8 cellular contexts compared by ENCODE assay signal in genomic region chr1:226882187-226882586, GRCh38. TPM values are rescaled to one million over a fixed set of nuclear protein-coding genes. Genes with fewer than 3 reads are reported as not detected.
DNase-seq lines count a peak whose midpoint lies in the region; TF ChIP-seq lines count a peak whose summit lies in the region.

No MANE protein-coding gene starts in this region.

- H3K4me1 ChIP-seq in CD8-positive, alpha-beta memory T cell (ENCODE audit: insufficient read depth, low read length), result peaks cover 42% of the 10 kb centered on the region
- H3K4me1 ChIP-seq in HEK293 (ENCODE audit: control insufficient read depth, insufficient read depth, low read length) (no peaks in the 10 kb centered on the region), mucosa of stomach (ENCODE audit: control insufficient read depth, insufficient read depth, low read length) (peaks cover 11% of the 10 kb centered on the region)

- intact Hi-C loops in activated T-helper 1 cell treated with anti-CD3 and anti-CD28 coated beads, Interleukin-12 subunit alpha, Interleukin-12 subunit beta, Interleukin-2, Interleukin-4 antibody, amounts not matched to agents 30 ng/mL and 10 ng/mL and 1 ng/mL, durations not matched to agents 14 hours and 24 hours and 36 hours (cut with micrococcal nuclease), result loop anchor here (1.0 to 5.0 kb wide), 8 partner anchors 12 to 475 kb away; partner anchors contain the start of genes COQ8A, ITPKB, PARP1 and PSEN2

- peaks cover 0 to 2% of the 10 kb centered on the region in 2 donors for H3K27me3 Mint-ChIP-seq in CD8-positive, alpha-beta memory T cell
- no peaks in the 10 kb centered on the region for H3K27me3 Mint-ChIP-seq in activated T-helper 1 cell treated with anti-CD3 and anti-CD28 coated beads, Interleukin-12 subunit alpha, Interleukin-12 subunit beta, Interleukin-2, Interleukin-4 antibody, amounts not matched to agents 30 ng/mL and 10 ng/mL and 1 ng/mL, durations not matched to agents 14 hours and 24 hours and 36 hours (ENCODE audit: insufficient read depth)
- H3K27me3 Mint-ChIP-seq in chondrocyte (ENCODE audit: low read depth), result no peaks in the 10 kb centered on the region

- DNase-seq in CD8-positive, alpha-beta memory T cell, result peak in 1 of 5 donors; percentile 23
- no peak for DNase-seq in activated T-helper 1 cell treated with anti-CD3 and anti-CD28 coated beads, Interleukin-12 subunit alpha, Interleukin-12 subunit beta, Interleukin-2, Interleukin-4 antibody, amounts not matched to agents 30 ng/mL and 10 ng/mL and 1 ng/mL, durations not matched to agents 14 hours and 24 hours and 36 hours (ENCODE audit: low spot score)
- DNase-seq in anterior cingulate cortex (lab: John Stamatoyannopoulos, UW) (no peak), chondrocyte (ENCODE audit: low spot score) (no peak), DMS53 (lab: John Stamatoyannopoulos, UW) (no peak), RWPE1 (ENCODE audit: low spot score) (no peak)

- H3K4me3 Mint-ChIP-seq in CD8-positive, alpha-beta memory T cell, result peak overlapping the region; percentile 69 to 84 (median 79)
- peak overlapping the region; percentile 48 for H3K4me3 Mint-ChIP-seq in activated T-helper 1 cell treated with anti-CD3 and anti-CD28 coated beads, Interleukin-12 subunit alpha, Interleukin-12 subunit beta, Interleukin-2, Interleukin-4 antibody, amounts not matched to agents 30 ng/mL and 10 ng/mL and 1 ng/mL, durations not matched to agents 14 hours and 24 hours and 36 hours
- no peak overlapping the region for H3K4me3 Mint-ChIP-seq in chondrocyte (ENCODE audit: unreplicated experiment)

- no peaks in the 10 kb centered on the region for H3K36me3 ChIP-seq in CD8-positive, alpha-beta memory T cell (ENCODE audit: insufficient read depth, low read length)
- peaks cover 20 to 94% of the 10 kb centered on the region in 2 experiments; a peak in 2 of 3 replicates for H3K36me3 ChIP-seq in HEK293 (ENCODE audit: control insufficient read depth in 2 of 2, insufficient read depth in 1 of 2, low read length in 2 of 2)
- peaks cover 6% of the 10 kb centered on the region for H3K36me3 ChIP-seq in mucosa of stomach (ENCODE audit: control insufficient read depth, insufficient read depth, low read length)

- H3K27me3 ChIP-seq in CD8-positive, alpha-beta memory T cell (ENCODE audit: insufficient read depth, low read length, poor library complexity, severe bottlenecking), result no peaks in the 10 kb centered on the region
- H3K27me3 ChIP-seq in mucosa of stomach (ENCODE audit: control insufficient read depth, insufficient read depth, low read length), result no peaks in the 10 kb centered on the region

- peak overlapping the region; percentile 53 for H3K4me3 ChIP-seq in CD8-positive, alpha-beta memory T cell (ENCODE audit: low read length)
- H3K4me3 ChIP-seq in HEK293 (ENCODE audit: low read depth, low read length) (no peak overlapping the region), mucosa of stomach (ENCODE audit: low read length) (no peak overlapping the region)

- CTCF ChIA-PET in CD8-positive, alpha-beta memory T cell (lab: Charles Lee), result interaction anchor here (1.4 to 1.7 kb wide), 4 partner anchors 56 to 256 kb away, joined by 3 to 7 read pairs (median 4); partner anchors contain the start of gene ITPKB
- CTCF ChIA-PET in HEK293 (lab: Yijun Ruan, JAX) (interaction anchor here (1.0 to 1.8 kb wide), 2 partner anchors 256 to 341 kb away, joined by 3 to 4 read pairs; no protein-coding TSS in a partner anchor), RWPE1 (lab: Yijun Ruan, JAX) (interaction anchor here (0.6 kb wide), 2 partner anchors 12 to 353 kb away, joined by 4 read pairs; no protein-coding TSS in a partner anchor)

- peak overlapping the region; percentile 55 for H3K9ac ChIP-seq in mucosa of stomach (ENCODE audit: low read length)

- peak overlapping the region; percentile 74 to 97 (median 90) for H3K27ac Mint-ChIP-seq in CD8-positive, alpha-beta memory T cell
- peak overlapping the region; percentile 87 for H3K27ac Mint-ChIP-seq in activated T-helper 1 cell treated with anti-CD3 and anti-CD28 coated beads, Interleukin-12 subunit alpha, Interleukin-12 subunit beta, Interleukin-2, Interleukin-4 antibody, amounts not matched to agents 30 ng/mL and 10 ng/mL and 1 ng/mL, durations not matched to agents 14 hours and 24 hours and 36 hours
- H3K27ac Mint-ChIP-seq in chondrocyte (ENCODE audit: unreplicated experiment), result no peak overlapping the region

- H3K36me3 Mint-ChIP-seq in CD8-positive, alpha-beta memory T cell, result peaks cover 11 to 24% (median 14%) of the 10 kb centered on the region in 3 donors
- peaks cover 14% of the 10 kb centered on the region for H3K36me3 Mint-ChIP-seq in activated T-helper 1 cell treated with anti-CD3 and anti-CD28 coated beads, Interleukin-12 subunit alpha, Interleukin-12 subunit beta, Interleukin-2, Interleukin-4 antibody, amounts not matched to agents 30 ng/mL and 10 ng/mL and 1 ng/mL, durations not matched to agents 14 hours and 24 hours and 36 hours (ENCODE audit: low read depth)
- H3K36me3 Mint-ChIP-seq in chondrocyte (ENCODE audit: low read depth), result peaks cover 23% of the 10 kb centered on the region

- no peaks in the 10 kb centered on the region for H3K9me3 Mint-ChIP-seq in CD8-positive, alpha-beta memory T cell
- no peaks in the 10 kb centered on the region for H3K9me3 Mint-ChIP-seq in activated T-helper 1 cell treated with anti-CD3 and anti-CD28 coated beads, Interleukin-12 subunit alpha, Interleukin-12 subunit beta, Interleukin-2, Interleukin-4 antibody, amounts not matched to agents 30 ng/mL and 10 ng/mL and 1 ng/mL, durations not matched to agents 14 hours and 24 hours and 36 hours
- no peaks in the 10 kb centered on the region for H3K9me3 Mint-ChIP-seq in chondrocyte (ENCODE audit: low read depth)

- H3K4me1 Mint-ChIP-seq in CD8-positive, alpha-beta memory T cell, result peaks cover 33 to 41% (median 38%) of the 10 kb centered on the region in 3 donors
- peaks cover 60% of the 10 kb centered on the region for H3K4me1 Mint-ChIP-seq in activated T-helper 1 cell treated with anti-CD3 and anti-CD28 coated beads, Interleukin-12 subunit alpha, Interleukin-12 subunit beta, Interleukin-2, Interleukin-4 antibody, amounts not matched to agents 30 ng/mL and 10 ng/mL and 1 ng/mL, durations not matched to agents 14 hours and 24 hours and 36 hours (ENCODE audit: low read depth)
- peaks cover 9% of the 10 kb centered on the region for H3K4me1 Mint-ChIP-seq in chondrocyte (ENCODE audit: low read depth)

- H3K9me3 ChIP-seq in CD8-positive, alpha-beta memory T cell (ENCODE audit: low read length), result no peaks in the 10 kb centered on the region
- H3K9me3 ChIP-seq in HEK293 (ENCODE audit: control insufficient read depth, insufficient read depth, low read depth, low read length), result no peaks in the 10 kb centered on the region
- no peaks in the 10 kb centered on the region for H3K9me3 ChIP-seq in mucosa of stomach (ENCODE audit: control insufficient read depth, low read length)

- TF ChIP-seq CTCF in HEK293 (tag by site-specific recombination; IDR thresholded peaks at IDR 0.05) (no peak), chondrocyte (IDR thresholded peaks at IDR 0.05) (no peak), RWPE1 (conservative IDR thresholded peaks at IDR 0.05; ENCODE audit: low read depth) (no peak)

- no peak overlapping the region for H3K27ac ChIP-seq in CD8-positive, alpha-beta memory T cell (ENCODE audit: low read depth, low read length)
- no peak overlapping the region for H3K27ac ChIP-seq in HEK293 (ENCODE audit: extremely low read depth, low read depth, low read length)
- H3K27ac ChIP-seq in RWPE1, result no peak overlapping the region

- POLR2A ChIA-PET in CD8-positive, alpha-beta memory T cell (lab: Charles Lee), result interaction anchor here (1.3 to 2.7 kb wide), 2 partner anchors 12 to 57 kb away, joined by 8 to 25 read pairs; partner anchors contain the start of gene COQ8A
- POLR2A ChIA-PET in HEK293 (lab: Yijun Ruan, JAX), result interaction anchor here (0.5 kb wide), 1 partner anchor 42 kb away, joined by 4 read pairs; no protein-coding TSS in a partner anchor
- POLR2A ChIA-PET in RWPE1 (lab: Yijun Ruan, JAX; ENCODE audit: low non-redundant PET), result no interaction called here

TF ChIP-seq in HEK293, 187 proteins besides CTCF, POLR2A, EP300 and RAD21:
- TF ChIP-seq ZBTB17 (tag by site-specific recombination; IDR thresholded peaks at IDR 0.05) (0 out of 2 replicates have a peak, but pooled peaks have one; percentile 17), ZNF140 (tag by site-specific recombination; IDR thresholded peaks at IDR 0.05) (no peak), BCL6B (tag by site-specific recombination; IDR thresholded peaks at IDR 0.05) (peak; percentile 9; the same call in 1 of the 2 replicates), ZNF10 (tag by site-specific recombination; IDR thresholded peaks at IDR 0.05) (peak; percentile 79)

RNA-seq across cellular contexts. Expression of gene PSEN2, which starts 11.8 kb away (rescaled TPM):
- 10 to 100 TPM; 10.2 to 10.5 TPM for total RNA-seq in CD8-positive, alpha-beta memory T cell
- polyA plus RNA-seq in CD8-positive, alpha-beta memory T cell, result 9.8 TPM
- total RNA-seq in activated T-helper 1 cell treated with anti-CD3 and anti-CD28 coated beads, Interleukin-12 subunit alpha, Interleukin-12 subunit beta, Interleukin-2, Interleukin-4 antibody, amounts not matched to agents 30 ng/mL and 10 ng/mL and 1 ng/mL, durations not matched to agents 14 hours and 24 hours and 36 hours, result 13.5 and 14.3 TPM in 2 replicates
- total RNA-seq in chondrocyte, result 14.5 to 21.0 TPM (median 19.5 TPM) in 3 replicates

RNA-seq across cellular contexts. Expression of gene COQ8A, which starts 57.9 kb away (rescaled TPM):
- total RNA-seq in CD8-positive, alpha-beta memory T cell, result 10 to 100 TPM; 30.7 to 35.2 TPM
- 43.6 TPM for polyA plus RNA-seq in CD8-positive, alpha-beta memory T cell
- 33.1 and 33.8 TPM in 2 replicates for total RNA-seq in activated T-helper 1 cell treated with anti-CD3 and anti-CD28 coated beads, Interleukin-12 subunit alpha, Interleukin-12 subunit beta, Interleukin-2, Interleukin-4 antibody, amounts not matched to agents 30 ng/mL and 10 ng/mL and 1 ng/mL, durations not matched to agents 14 hours and 24 hours and 36 hours
- 6.6 to 10.2 TPM (median 7.4 TPM) in 3 replicates for total RNA-seq in chondrocyte
